1 cellular context compared by ENCODE assay signal in genomic region chr12:50515587-50515986, GRCh38.
TF ChIP-seq lines count a peak whose summit lies in the region.

No MANE protein-coding gene starts in this region.

TF ChIP-seq in GM12878, 131 proteins besides CTCF, POLR2A, EP300 and RAD21:
- TF ChIP-seq ZNF384 (IDR thresholded peaks at IDR 0.05; ENCODE audit: borderline replicate concordance, low read depth, low read length) (no peak), YBX1 (IDR thresholded peaks at IDR 0.05) (no peak), ZBED1 (IDR thresholded peaks at IDR 0.05; ENCODE audit: borderline replicate concordance) (no peak), HDAC6 (IDR thresholded peaks at IDR 0.05; ENCODE audit: unreplicated experiment) (no peak), POU2F2 (IDR thresholded peaks at IDR 0.05; ENCODE audit: borderline replicate concordance, low read depth, low read length) (no peak), ZBTB4 (CRISPR knock-in tag; IDR thresholded peaks at IDR 0.05) (no peak), REST (IDR thresholded peaks at IDR 0.05; ENCODE audit: low read depth, low read length) (no peak), NR2F1 (conservative IDR thresholded peaks at IDR 0.05) (no peak), ZNF622 (IDR thresholded peaks at IDR 0.05) (no peak), MTA2 (IDR thresholded peaks at IDR 0.05; ENCODE audit: low read depth) (no peak), NFXL1 (IDR thresholded peaks at IDR 0.05; ENCODE audit: borderline replicate concordance) (no peak), SMC3 (IDR thresholded peaks at IDR 0.05; ENCODE audit: borderline replicate concordance, low read length) (no peak), RB1 (IDR thresholded peaks at IDR 0.05; ENCODE audit: borderline replicate concordance) (no peak), CEBPZ (IDR thresholded peaks at IDR 0.05; ENCODE audit: low read depth, low read length) (no peak), SREBF1 (IDR thresholded peaks at IDR 0.05; ENCODE audit: low read length) (no peak), SPI1 (IDR thresholded peaks at IDR 0.05; ENCODE audit: borderline replicate concordance, insufficient read depth, low read depth, low read length) (no peak), E2F8 (IDR thresholded peaks at IDR 0.05; ENCODE audit: low read depth, partially characterized antibody) (no peak), NKRF (conservative IDR thresholded peaks at IDR 0.05) (no peak), SUZ12 (IDR thresholded peaks at IDR 0.05; ENCODE audit: unreplicated experiment) (no peak), FOXK2 (IDR thresholded peaks at IDR 0.05) (no peak)
